In the genomic region with DNA sequence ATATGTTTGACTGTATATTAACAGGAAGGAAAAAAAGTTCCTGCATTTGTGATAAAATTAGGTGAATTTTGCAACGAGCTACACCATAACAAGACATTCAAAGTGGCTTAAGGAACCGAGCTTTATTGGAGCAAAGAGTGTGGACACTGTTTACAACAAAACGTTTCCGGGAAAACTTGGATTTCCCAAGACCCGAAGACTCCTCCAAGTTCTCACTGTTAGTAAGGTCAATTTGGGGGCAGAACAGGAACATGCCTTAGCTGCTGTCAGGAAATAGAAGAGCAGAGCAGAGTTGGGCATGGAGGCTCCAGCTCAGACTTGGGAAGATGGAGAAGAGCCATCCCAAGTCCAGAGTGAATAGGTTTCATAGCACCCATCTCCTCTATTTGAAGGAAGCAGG, we compare ENCODE assay signal across 17 cellular contexts. TPM values are rescaled to one million over a fixed set of nuclear protein-coding genes. Genes with fewer than 3 reads are reported as not detected.
A peak's percentile ranks its signal among the peaks of the same experiment; 100 is the strongest.
DNase-seq lines count a peak whose midpoint lies in the region; ATAC-seq and TF ChIP-seq lines count a peak whose summit lies in the region.
"Had no signal": no experiment of that assay in that cellular context is flagged by ENCODE, and none has a peak within 500 bp of the region (broad histone marks: within the 10 kb centered on the region; RNA-seq: fewer than 3 reads in every experiment).

No MANE protein-coding gene starts in this region.

- intact Hi-C loops in gastrocnemius medialis (cut with DNase I; ENCODE audit: low total_unique reads) = loop anchor here (2.0 to 5.0 kb wide), 2 partner anchors 120 to 202 kb away; a partner anchor contains a TSS

- ATAC-seq in gastrocnemius medialis = peak; percentile 71 to 79
- ATAC-seq in GM21447 (IDR thresholded peaks at IDR 0.05; ENCODE audit: unreplicated experiment) = no peak
- ATAC-seq in stimulated activated naive CD8-positive, alpha-beta T cell treated with anti-CD3 and anti-CD28 coated beads, Interleukin-15, amount 100 ng/mL, for 72 hours = no peak

- DNase-seq in hepatic stellate cell (ENCODE audit: low spot score) (peak; percentile 4), gastrocnemius medialis (peak; percentile 6 to 38), HFFc6 (no peak), NCI-H1417 (lab: John Stamatoyannopoulos, UW) (no peak)
- DNase-seq in stimulated activated naive CD8-positive, alpha-beta T cell treated with anti-CD3 and anti-CD28 coated beads, Interleukin-15, amount 100 ng/mL, for 72 hours = no peak
- DNase-seq: cerebellar nuclear complex; GOT3; NCI-H1105; SK-N-SH; stimulated activated CD4-positive, alpha-beta T cell treated with anti-CD3 and anti-CD28 coated beads, Interleukin-1b, Interleukin-23, amount 100 ng/mL, for 48 hours; stimulated activated CD8-positive, alpha-beta memory T cell treated with anti-CD3 and anti-CD28 coated beads, Interleukin-4, amount 100 ng/mL, for 48 hours had no signal

- H3K4me3 Mint-ChIP-seq in HFFc6 = no peak overlapping the region
- H3K4me3 Mint-ChIP-seq in stimulated activated naive CD8-positive, alpha-beta T cell treated with anti-CD3 and anti-CD28 coated beads, Interleukin-15, amount 100 ng/mL, for 72 hours = no peak overlapping the region
- H3K4me3 Mint-ChIP-seq: activated naive CD4-positive, alpha-beta T cell treated with anti-CD3 and anti-CD28 coated beads, Interleukin-2, amount 50 U/mL, for 24 hours had no signal

- H3K9me3 ChIP-seq in duodenal mucosa (ENCODE audit: control insufficient read depth in 1 of 2, low read length in 2 of 2) (peaks cover 0 to 5% of the 10 kb centered on the region in 2 donors), gastrocnemius medialis (no peaks in the 10 kb centered on the region)
- H3K9me3 ChIP-seq: SK-N-SH had no signal

- H3K4me1 ChIP-seq in ACC112 (ENCODE audit: control insufficient read depth, insufficient read depth, low read length, unreplicated experiment) = peaks cover 23% of the 10 kb centered on the region
- H3K4me1 ChIP-seq in duodenal mucosa (ENCODE audit: control insufficient read depth in 1 of 2, insufficient read depth in 2 of 2, low read length in 2 of 2) = peaks cover 19 to 38% of the 10 kb centered on the region in 2 donors
- H3K4me1 ChIP-seq in gastrocnemius medialis = no peaks in the 10 kb centered on the region

- TF ChIP-seq CTCF in gastrocnemius medialis (IDR thresholded peaks at IDR 0.05 in 4 of 5, conservative IDR thresholded peaks at IDR 0.05 in 1 of 5) (no peak), HFFc6 (IDR thresholded peaks at IDR 0.05) (no peak)

- H3K4me1 Mint-ChIP-seq in HFFc6 (ENCODE audit: low read depth) = no peaks in the 10 kb centered on the region
- no peaks in the 10 kb centered on the region for H3K4me1 Mint-ChIP-seq in stimulated activated naive CD8-positive, alpha-beta T cell treated with anti-CD3 and anti-CD28 coated beads, Interleukin-15, amount 100 ng/mL, for 72 hours
- H3K4me1 Mint-ChIP-seq: activated naive CD4-positive, alpha-beta T cell treated with anti-CD3 and anti-CD28 coated beads, Interleukin-2, amount 50 U/mL, for 24 hours had no signal

- peak overlapping the region; percentile 72 for H2AFZ ChIP-seq in ACC112 (ENCODE audit: low read length, unreplicated experiment)

- H3K27ac Mint-ChIP-seq in HFFc6 = no peak overlapping the region
- no peak overlapping the region for H3K27ac Mint-ChIP-seq in stimulated activated naive CD8-positive, alpha-beta T cell treated with anti-CD3 and anti-CD28 coated beads, Interleukin-15, amount 100 ng/mL, for 72 hours
- H3K27ac Mint-ChIP-seq: activated naive CD4-positive, alpha-beta T cell treated with anti-CD3 and anti-CD28 coated beads, Interleukin-2, amount 50 U/mL, for 24 hours; progenitor cell of endocrine pancreas had no signal

- no peak overlapping the region for H3K9ac ChIP-seq in duodenal mucosa (ENCODE audit: low read depth in 1 of 2, low read length in 2 of 2)
- H3K9ac ChIP-seq: SK-N-SH had no signal

- TF ChIP-seq POLR2A in gastrocnemius medialis (IDR thresholded peaks at IDR 0.05) = no peak

- H3K9me3 Mint-ChIP-seq in HFFc6 = no peaks in the 10 kb centered on the region
- no peaks in the 10 kb centered on the region for H3K9me3 Mint-ChIP-seq in stimulated activated naive CD8-positive, alpha-beta T cell treated with anti-CD3 and anti-CD28 coated beads, Interleukin-15, amount 100 ng/mL, for 72 hours
- H3K9me3 Mint-ChIP-seq: activated naive CD4-positive, alpha-beta T cell treated with anti-CD3 and anti-CD28 coated beads, Interleukin-2, amount 50 U/mL, for 24 hours had no signal

- in situ Hi-C loops in gastrocnemius medialis (cut with MboI; ENCODE audit: low sequenced_read_pairs in 4 of 4) = loop anchor here in 1 of 4 donors (10.0 kb wide), 1 partner anchor 202 kb away; no protein-coding TSS in a partner anchor

- H3K27me3 Mint-ChIP-seq in HFFc6 (ENCODE audit: insufficient read depth) = no peaks in the 10 kb centered on the region; the same call in 1 of the 2 replicates
- H3K27me3 Mint-ChIP-seq in stimulated activated naive CD8-positive, alpha-beta T cell treated with anti-CD3 and anti-CD28 coated beads, Interleukin-15, amount 100 ng/mL, for 72 hours = no peaks in the 10 kb centered on the region
- H3K27me3 Mint-ChIP-seq: activated naive CD4-positive, alpha-beta T cell treated with anti-CD3 and anti-CD28 coated beads, Interleukin-2, amount 50 U/mL, for 24 hours had no signal

- H3K79me2 ChIP-seq in ACC112 (ENCODE audit: control insufficient read depth, insufficient read depth, low read length, unreplicated experiment) = no peaks in the 10 kb centered on the region

- no peaks in the 10 kb centered on the region for H3K36me3 Mint-ChIP-seq in HFFc6 (ENCODE audit: low read depth)
- H3K36me3 Mint-ChIP-seq: activated naive CD4-positive, alpha-beta T cell treated with anti-CD3 and anti-CD28 coated beads, Interleukin-2, amount 50 U/mL, for 24 hours had no signal

- H3K27ac ChIP-seq in ACC112 (ENCODE audit: low read depth, low read length) = no peak overlapping the region
- H3K27ac ChIP-seq in duodenal mucosa (ENCODE audit: low read depth, low read length) = peak overlapping the region; percentile 39
- H3K27ac ChIP-seq in gastrocnemius medialis = peak overlapping the region; percentile 17 to 67 (median 44)
- H3K27ac ChIP-seq: VCaP had no signal

- H3K27me3 ChIP-seq in ACC112 (ENCODE audit: insufficient read depth, low read length) = no peaks in the 10 kb centered on the region
- no peaks in the 10 kb centered on the region for H3K27me3 ChIP-seq in duodenal mucosa (ENCODE audit: control insufficient read depth in 1 of 2, insufficient read depth in 2 of 2, low read length in 2 of 2)
- H3K27me3 ChIP-seq in gastrocnemius medialis = no peaks in the 10 kb centered on the region

- H3K4me3 ChIP-seq in ACC112 (ENCODE audit: low read depth, low read length) = no peak overlapping the region
- no peak overlapping the region for H3K4me3 ChIP-seq in duodenal mucosa (ENCODE audit: low read depth in 1 of 2, low read length in 2 of 2)
- no peak overlapping the region for H3K4me3 ChIP-seq in gastrocnemius medialis

- H3K36me3 ChIP-seq in ACC112 (ENCODE audit: insufficient read depth, low read length) (no peaks in the 10 kb centered on the region), duodenal mucosa (ENCODE audit: control insufficient read depth in 1 of 2, insufficient read depth in 2 of 2, low read length in 2 of 2) (peaks cover 0 to 4% of the 10 kb centered on the region in 2 donors), gastrocnemius medialis (no peaks in the 10 kb centered on the region)

RNA-seq across cellular contexts. Expression of a gene that starts 16.5 kb away (rescaled TPM):
- total RNA-seq in gastrocnemius medialis = under 1 TPM in 2 of 4 donors, not detected in 2; 0.16 to 0.49 TPM
- total RNA-seq in HFFc6 (2021; fragmentation: NEBNext Ultra II Directional; extraction: Animal tissue kit (Norgen Biotek cat#: 25700)) = not detected

RNA-seq across cellular contexts. Expression of a gene that starts 58.4 kb away (rescaled TPM):
- 1 to 10 TPM in 1 of 4 donors, under 1 TPM in 2, not detected in 1; 0.75 to 1.0 (median 1.00) TPM for total RNA-seq in gastrocnemius medialis
- total RNA-seq in HFFc6 (2021; fragmentation: NEBNext Ultra II Directional; extraction: Animal tissue kit (Norgen Biotek cat#: 25700)) = not detected
- total RNA-seq: progenitor cell of endocrine pancreas had no signal

Comparison
In these comparisons a context has a peak if more than half of its experiments do, and no peak if none do; other contexts are left out.
1. DNase-seq: peak in hepatic stellate cell (single experiment) and gastrocnemius medialis (2 of 2); none in HFFc6 (single experiment), stimulated activated naive CD8-positive, alpha-beta T cell treated with anti-CD3 and anti-CD28 coated beads, Interleukin-15, amount 100 ng/mL, for 72 hours (0 of 2) and NCI-H1417 (0 of 3).
2. ATAC-seq: peak in gastrocnemius medialis (2 of 2); none in GM21447 (single experiment) and stimulated activated naive CD8-positive, alpha-beta T cell treated with anti-CD3 and anti-CD28 coated beads, Interleukin-15, amount 100 ng/mL, for 72 hours (single experiment).